9 cellular contexts compared by ENCODE assay signal in genomic region chr4:186724048-186724860, GRCh38. TPM values are rescaled to one million over a fixed set of nuclear protein-coding genes. Genes with fewer than 3 reads are reported as not detected.
DNase-seq lines count a peak whose midpoint lies in the region; ATAC-seq, FAIRE-seq and TF ChIP-seq lines count a peak whose summit lies in the region.
"Had no signal": no experiment of that assay in that cellular context is flagged by ENCODE, and none has a peak within 500 bp of the region (broad histone marks: within the 10 kb centered on the region; RNA-seq: fewer than 3 reads in every experiment).

No MANE protein-coding gene starts in this region.

- peak overlapping the region; percentile 95 for H2BK5ac ChIP-seq in neuronal stem cell (ENCODE audit: low read length)

- TF ChIP-seq CTCF in D721Med (IDR thresholded peaks at IDR 0.05; ENCODE audit: insufficient read depth, missing control alignments) = no peak

- no peak overlapping the region for H2BK12ac ChIP-seq in neuronal stem cell (ENCODE audit: low read length)

- peak overlapping the region; percentile 94 for H2AFZ ChIP-seq in neuronal stem cell (ENCODE audit: low read length)

- H4K8ac ChIP-seq in neuronal stem cell (ENCODE audit: low read depth, low read length) = no peak overlapping the region

- H2AK5ac ChIP-seq in neuronal stem cell (ENCODE audit: low read depth, low read length) = peak overlapping the region; percentile 19

- H3K27ac Mint-ChIP-seq in T-helper 17 cell = no peak overlapping the region

- no peak for ATAC-seq in T-helper 17 cell

- H3K4me3 ChIP-seq in neuronal stem cell (ENCODE audit: low read length in 2 of 2) = peak overlapping the region; percentile 91 to 98

- FAIRE-seq in D721Med (lab: Jason Lieb, UNC) = no peak

- H3K14ac ChIP-seq in neuronal stem cell (ENCODE audit: low read length) = peak overlapping the region; percentile 22

- peak overlapping the region; percentile 94 for H3K27ac ChIP-seq in neuronal stem cell (replicated peaks; ENCODE audit: low read length)

- peak overlapping the region; percentile 55 for H3K4ac ChIP-seq in neuronal stem cell (ENCODE audit: low read length)

- peaks cover 6% of the 10 kb centered on the region for H3K9me3 ChIP-seq in T-helper 17 cell (ENCODE audit: control insufficient read depth, low read length, poor library complexity, severe bottlenecking)
- H3K9me3 ChIP-seq in neuronal stem cell (replicated peaks in 1 of 2; ENCODE audit: control insufficient read depth in 2 of 2, insufficient read depth in 1 of 2, low read depth in 1 of 2, low read length in 2 of 2) = peaks cover 2 to 22% of the 10 kb centered on the region in 2 donors

- peak overlapping the region; percentile 99 for H3K18ac ChIP-seq in neuronal stem cell (ENCODE audit: low read length)

- peak overlapping the region; percentile 92 for H3K9ac ChIP-seq in neuronal stem cell (ENCODE audit: low read depth, low read length, poor library complexity)

- H4K91ac ChIP-seq in neuronal stem cell (ENCODE audit: low read depth, low read length, poor library complexity) = no peak overlapping the region

- peaks cover 3 to 5% of the 10 kb centered on the region in 2 donors for H3K4me1 ChIP-seq in neuronal stem cell (ENCODE audit: control insufficient read depth in 2 of 2, insufficient read depth in 1 of 2, low read depth in 1 of 2, low read length in 2 of 2)

- H3K79me1 ChIP-seq in neuronal stem cell (ENCODE audit: low read depth, low read length) = peaks cover 6% of the 10 kb centered on the region

- WGBS in neuronal stem cell (ENCODE audit: extremely low coverage in 2 of 2, insufficient read length in 2 of 2, insufficient replicate concordance in 1 of 2), 2 donors = no CpG with 5 or more reads among the region's 64 CpGs

- H3K27me3 Mint-ChIP-seq in T-helper 17 cell = peaks cover 39% of the 10 kb centered on the region

- H2BK120ac ChIP-seq in neuronal stem cell (ENCODE audit: low read depth, low read length) = peak overlapping the region; percentile 16

- peak overlapping the region; percentile 61 for H3K23ac ChIP-seq in neuronal stem cell (ENCODE audit: low read depth, low read length, poor library complexity)

- peak overlapping the region; percentile 85 for H3K4me2 ChIP-seq in neuronal stem cell (ENCODE audit: insufficient read depth, low read length, poor library complexity, severe bottlenecking)

- DNase-seq in NCI-H510A treated with DMSO at 0.1 percent for 48 hours (lab: John Stamatoyannopoulos, UW) (peak; percentile 50), NCI-H510A (lab: John Stamatoyannopoulos, UW) (no peak), T-helper 17 cell (no peak), foreskin melanocyte (peak; percentile 29), neuronal stem cell (ENCODE audit: low spot score) (peak; percentile 57), GF-D8 (lab: John Stamatoyannopoulos, UW) (no peak), NCI-H2081 treated with DMSO at 0.1 percent for 48 hours (lab: John Stamatoyannopoulos, UW) (no peak), D721Med (ENCODE audit: insufficient read length, low spot score) (no peak)

- H3K27me3 ChIP-seq in neuronal stem cell (ENCODE audit: control insufficient read depth in 3 of 3, insufficient read depth in 3 of 3, low read depth in 1 of 3, low read length in 3 of 3) = no peaks in the 10 kb centered on the region

- H3K4me1 Mint-ChIP-seq in T-helper 17 cell = peaks cover 5% of the 10 kb centered on the region

- no peak overlapping the region for H2BK15ac ChIP-seq in neuronal stem cell (ENCODE audit: low read length)

- H3K36me3 ChIP-seq in neuronal stem cell (replicated peaks in 1 of 2; ENCODE audit: control insufficient read depth in 2 of 2, insufficient read depth in 2 of 2, low read length in 2 of 2) = peaks cover 0 to 5% of the 10 kb centered on the region in 2 donors

- peak overlapping the region; percentile 15 for H3K4me3 Mint-ChIP-seq in T-helper 17 cell

- H3K36me3 Mint-ChIP-seq in T-helper 17 cell (ENCODE audit: low read depth) = peaks cover 3% of the 10 kb centered on the region

RNA-seq across cellular contexts. Expression of gene FAT1, which starts 0.6 kb away (rescaled TPM):
- total RNA-seq in T-helper 17 cell = not detected
- 52.9 TPM for polyA plus RNA-seq in neuronal stem cell (2013, experiment 1 of 2)
- polyA plus RNA-seq in neuronal stem cell (2013, experiment 2 of 2) = 54.3 TPM
- total RNA-seq: activated CD8-positive, alpha-beta memory T cell treated with anti-CD3 and anti-CD28 coated beads for 36 hours had no signal

Comparison
In these comparisons a context has a peak if more than half of its experiments do, and no peak if none do; other contexts are left out.
1. DNase-seq: peak in NCI-H510A treated with DMSO at 0.1 percent for 48 hours (single experiment), foreskin melanocyte (single experiment) and neuronal stem cell (single experiment); none in NCI-H510A (single experiment), T-helper 17 cell (0 of 3), GF-D8 (single experiment), NCI-H2081 treated with DMSO at 0.1 percent for 48 hours (single experiment) and D721Med (single experiment).